8 cellular contexts compared by ENCODE assay signal in genomic region chr15:41620536-41621199, GRCh38. TPM values are rescaled to one million over a fixed set of nuclear protein-coding genes. Genes with fewer than 3 reads are reported as not detected.
DNase-seq lines count a peak whose midpoint lies in the region; ATAC-seq and TF ChIP-seq lines count a peak whose summit lies in the region.

No MANE protein-coding gene starts in this region.

- peak overlapping the region; percentile 78 for H3K4me3 Mint-ChIP-seq in natural killer cell

- WGBS in ectodermal cell, 2 experiments, result 18 to 19% methylated on average over 18 of the region's 18 CpGs

- H3K27me3 ChIP-seq in ectodermal cell (ENCODE audit: control insufficient read depth, insufficient read depth, low read length, poor library complexity, severe bottlenecking), result peaks cover 22% of the 10 kb centered on the region

- H3K4me3 ChIP-seq in ectodermal cell (ENCODE audit: insufficient read depth, low read depth, low read length), result peak overlapping the region; percentile 36

- H3K36me3 ChIP-seq in ectodermal cell (ENCODE audit: control insufficient read depth, insufficient read depth, low read length), result no peaks in the 10 kb centered on the region

- H3K4me1 ChIP-seq in ectodermal cell (ENCODE audit: control insufficient read depth, insufficient read depth, low read length), result no peaks in the 10 kb centered on the region

- H3K4me1 Mint-ChIP-seq in natural killer cell, result peaks cover 10 to 16% of the 10 kb centered on the region in 2 donors

- no peak for TF ChIP-seq POLR2A in GM18505 (IDR thresholded peaks at IDR 0.05; ENCODE audit: borderline replicate concordance, extremely low read depth, insufficient read depth, insufficient read length)

- no peak overlapping the region for H3K27ac ChIP-seq in ectodermal cell (ENCODE audit: insufficient read depth, low read depth, low read length, poor library complexity, severe bottlenecking)

- TF ChIP-seq CTCF in natural killer cell (IDR thresholded peaks at IDR 0.05), result no peak

- intact Hi-C loops in natural killer cell (cut with micrococcal nuclease), result loop anchor here (5.0 kb wide), 1 partner anchor 37 kb away; no protein-coding TSS in a partner anchor

- no peaks in the 10 kb centered on the region for H3K9me3 Mint-ChIP-seq in natural killer cell

- peak overlapping the region; percentile 68 to 84 for H3K27ac Mint-ChIP-seq in natural killer cell

- H3K36me3 Mint-ChIP-seq in natural killer cell, result no peaks in the 10 kb centered on the region

- ATAC-seq in GM18505 (IDR thresholded peaks at IDR 0.05; ENCODE audit: unreplicated experiment) (peak; percentile 27), natural killer cell (no peak), HG03520 (IDR thresholded peaks at IDR 0.05; ENCODE audit: unreplicated experiment) (no peak), esophagus mucosa (no peak)

- no peaks in the 10 kb centered on the region for H3K27me3 Mint-ChIP-seq in natural killer cell (ENCODE audit: low read depth in 2 of 2)

- DNase-seq in NCI-H2171 treated with DMSO at 0.1 percent for 48 hours (lab: John Stamatoyannopoulos, UW), result peak; percentile 37
- no peak for DNase-seq in natural killer cell
- no peak for DNase-seq in NCI-H1930 (lab: John Stamatoyannopoulos, UW)
- DNase-seq in SK-N-DZ (ENCODE audit: low spot score), result no peak

- no peaks in the 10 kb centered on the region for H3K9me3 ChIP-seq in ectodermal cell (ENCODE audit: control insufficient read depth, low read length)

RNA-seq across cellular contexts. Expression of gene MGA, which starts 39.5 kb away (rescaled TPM):
- polyA plus RNA-seq in ectodermal cell (2013, experiment 1 of 4), result 20.0 TPM
- polyA plus RNA-seq in ectodermal cell (2013, experiment 2 of 4), result 27.4 TPM
- polyA plus RNA-seq in ectodermal cell (2013, experiment 3 of 4), result 21.4 TPM
- 24.0 TPM for polyA plus RNA-seq in ectodermal cell (2013, experiment 4 of 4)
- total RNA-seq in natural killer cell (10 to 100 TPM; 54.9 to 75.0 (median 71.3) TPM), esophagus mucosa (18.2 TPM)
- 10.1 and 12.4 TPM in 2 replicates for polyA plus RNA-seq in SK-N-DZ (2014; cell fraction: cytosol; rRNA removed)
- 15.7 and 18.8 TPM in 2 replicates for polyA plus RNA-seq in SK-N-DZ (2014; cell fraction: nucleus; rRNA removed)
